In the genomic region with DNA sequence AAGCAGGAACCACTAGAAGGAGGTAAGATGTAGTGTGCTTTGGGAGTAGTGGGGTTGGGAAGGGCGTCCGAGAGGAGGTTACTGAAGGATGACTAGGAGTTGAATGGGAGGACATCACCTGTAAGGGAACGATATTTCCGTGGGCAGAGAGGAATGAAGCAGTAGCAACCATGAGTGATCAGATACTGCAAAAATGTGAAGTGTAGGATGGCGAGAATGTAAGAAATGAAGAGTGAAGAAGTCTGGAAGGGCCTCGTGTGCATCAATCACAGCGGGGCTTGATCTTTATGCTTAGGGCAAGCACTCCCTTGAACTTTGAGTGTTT, we compare ENCODE assay signal across 9 cellular contexts. TPM values are rescaled to one million over a fixed set of nuclear protein-coding genes. Genes with fewer than 3 reads are reported as not detected.
A peak's percentile ranks its signal among the peaks of the same experiment; 100 is the strongest.
DNase-seq lines count a peak whose midpoint lies in the region; FAIRE-seq and TF ChIP-seq lines count a peak whose summit lies in the region.
"Had no signal": no experiment of that assay in that cellular context is flagged by ENCODE, and none has a peak within 500 bp of the region (broad histone marks: within the 10 kb centered on the region; RNA-seq: fewer than 3 reads in every experiment).

No MANE protein-coding gene starts in this region.

- H3K9me1 ChIP-seq in endothelial cell of umbilical vein (replicated peaks; ENCODE audit: control insufficient read depth, extremely low read depth, insufficient read depth, low read length): no peaks in the 10 kb centered on the region

- no peak overlapping the region for H3K4me3 Mint-ChIP-seq in type B pancreatic cell

- H2BK5ac ChIP-seq in trophoblast cell (ENCODE audit: low read depth, low read length, poor library complexity): peak overlapping the region; percentile 98

- no peak for FAIRE-seq in endothelial cell of umbilical vein (lab: Jason Lieb, UNC)
- FAIRE-seq: colon had no signal

- peaks cover 4% of the 10 kb centered on the region for H4K20me1 ChIP-seq in endothelial cell of umbilical vein (replicated peaks; ENCODE audit: control insufficient read depth, extremely low read depth, insufficient read depth, low read length)

- H3K27me3 Mint-ChIP-seq in type B pancreatic cell: no peaks in the 10 kb centered on the region

- peak overlapping the region; percentile 68 for H4K12ac ChIP-seq in trophoblast cell (ENCODE audit: low read depth, low read length)

- H3K27me3 ChIP-seq in endothelial cell of umbilical vein (ENCODE audit: control insufficient read depth in 2 of 2, insufficient read depth in 2 of 2, low read length in 2 of 2) (no peaks in the 10 kb centered on the region), trophoblast cell (ENCODE audit: insufficient read depth, low read length) (no peaks in the 10 kb centered on the region)

- H3K79me1 ChIP-seq in trophoblast cell (ENCODE audit: low read length): peaks cover 14% of the 10 kb centered on the region

- no peak for TF ChIP-seq CTCF in LNCaP clone FGC (IDR thresholded peaks at IDR 0.05; ENCODE audit: control insufficient read depth, extremely low read depth, insufficient read depth)
- no peak for TF ChIP-seq CTCF in endothelial cell of umbilical vein (IDR thresholded peaks at IDR 0.05; ENCODE audit: extremely low read depth in 1 of 2, insufficient read depth in 1 of 2, low read depth in 1 of 2, low read length in 2 of 2)
- TF ChIP-seq CTCF in type B pancreatic cell (conservative IDR thresholded peaks at IDR 0.05): no peak

- no CpG with 5 or more reads among the region's 7 CpGs for WGBS in trophoblast cell (ENCODE audit: extremely low coverage, insufficient coverage, insufficient read length)

- H3K18ac ChIP-seq in trophoblast cell (ENCODE audit: low read length): peak overlapping the region; percentile 98

- H3K27ac ChIP-seq in endothelial cell of umbilical vein (ENCODE audit: insufficient read depth, low read depth, low read length) (peak overlapping the region; percentile 6), trophoblast cell (ENCODE audit: low read depth, low read length) (peak overlapping the region; percentile 91)

- intact Hi-C loops in endothelial cell of umbilical vein (cut with micrococcal nuclease): no loop called here

- dilution Hi-C loops in endothelial cell of umbilical vein (cut with MboI; ENCODE audit: extremely low pct_ligation_motif_present, low sequenced_read_pairs): no loop called here

- H3K9me3 ChIP-seq in endothelial cell of umbilical vein (replicated peaks; ENCODE audit: control insufficient read depth, insufficient read depth, low read length) (peaks cover 3% of the 10 kb centered on the region), trophoblast cell (ENCODE audit: insufficient read depth, low read depth, low read length) (peaks cover 4% of the 10 kb centered on the region)

- peak overlapping the region; percentile 98 for H2BK120ac ChIP-seq in trophoblast cell (ENCODE audit: insufficient read depth, low read length, poor library complexity)

- peak overlapping the region; percentile 92 for H3K4me2 ChIP-seq in endothelial cell of umbilical vein (ENCODE audit: insufficient read depth, low read length)
- H3K4me2 ChIP-seq in trophoblast cell (ENCODE audit: low read length): peak overlapping the region; percentile 74

- H3K36me3 Mint-ChIP-seq in type B pancreatic cell: peaks cover 24% of the 10 kb centered on the region

- BruUV-seq in endothelial cell of umbilical vein (replicated peaks; lab: Mats Ljungman, UMichigan): no TSS peak

- H3K36me3 ChIP-seq in endothelial cell of umbilical vein (ENCODE audit: control insufficient read depth in 2 of 2, extremely low read depth in 1 of 2, insufficient read depth in 2 of 2, low read length in 2 of 2): no peaks in the 10 kb centered on the region
- peaks cover 5 to 8% of the 10 kb centered on the region in 2 experiments for H3K36me3 ChIP-seq in trophoblast cell (ENCODE audit: control insufficient read depth in 1 of 2, insufficient read depth in 2 of 2, low read length in 2 of 2)

- H2BK12ac ChIP-seq in trophoblast cell (ENCODE audit: low read length): peak overlapping the region; percentile 55

- H3K14ac ChIP-seq in trophoblast cell (ENCODE audit: low read length): peak overlapping the region; percentile 99

- peak overlapping the region; percentile 61 for H2AK5ac ChIP-seq in trophoblast cell (ENCODE audit: low read length)

- peaks cover 37% of the 10 kb centered on the region for H3K4me1 Mint-ChIP-seq in type B pancreatic cell (ENCODE audit: unreplicated experiment)

- H3K9ac ChIP-seq in endothelial cell of umbilical vein (replicated peaks; ENCODE audit: extremely low read depth, insufficient read depth, low read length) (peak overlapping the region; percentile 76), trophoblast cell (ENCODE audit: low read length) (peak overlapping the region; percentile 91)

- H3K27ac Mint-ChIP-seq in type B pancreatic cell: no peak overlapping the region

- peak; percentile 8 for TF ChIP-seq POLR2A in endothelial cell of umbilical vein (IDR thresholded peaks at IDR 0.05; ENCODE audit: low read depth, low read length)

- peak overlapping the region; percentile 99 for H4K91ac ChIP-seq in trophoblast cell (ENCODE audit: low read depth, low read length)

- H3K23ac ChIP-seq in trophoblast cell (ENCODE audit: low read length): no peak overlapping the region

- POLR2A ChIA-PET in endothelial cell of umbilical vein (lab: Charles Lee): interaction anchor here (1.1 kb wide), 1 partner anchor 119 kb away, joined by 6 read pairs; no protein-coding TSS in a partner anchor

- peak overlapping the region; percentile 98 for H3K4me3 ChIP-seq in GM08714 (ENCODE audit: low read length)
- peak overlapping the region; percentile 77 for H3K4me3 ChIP-seq in LNCaP clone FGC (ENCODE audit: low read depth, low read length)
- H3K4me3 ChIP-seq in endothelial cell of umbilical vein (replicated peaks in 1 of 3; ENCODE audit: insufficient read depth in 1 of 3, low read depth in 1 of 3, low read length in 3 of 3): peak overlapping the region; percentile 80 to 98 (median 96)
- H3K4me3 ChIP-seq in trophoblast cell (ENCODE audit: low read depth, low read length): peak overlapping the region; percentile 88

- H3K4ac ChIP-seq in trophoblast cell (ENCODE audit: low read depth, low read length): peak overlapping the region; percentile 97

- H3K79me2 ChIP-seq in endothelial cell of umbilical vein (ENCODE audit: control insufficient read depth, insufficient read depth, low read length): peaks cover 56% of the 10 kb centered on the region
- peaks cover 23% of the 10 kb centered on the region for H3K79me2 ChIP-seq in trophoblast cell (ENCODE audit: control insufficient read depth, insufficient read depth, low read length, poor library complexity)

- H2AFZ ChIP-seq in endothelial cell of umbilical vein (ENCODE audit: low read depth, low read length) (peak overlapping the region; percentile 81), trophoblast cell (ENCODE audit: insufficient read depth, low read length, poor library complexity) (peak overlapping the region; percentile 81)

- DNase-seq in LNCaP clone FGC (ENCODE audit: low read depth): no peak
- DNase-seq in endothelial cell of umbilical vein (ENCODE audit: low read depth, low spot score): no peak
- peak; percentile 32 to 72 for DNase-seq in trophoblast cell
- DNase-seq in GDM1 (lab: John Stamatoyannopoulos, UW): no peak
- no peak for DNase-seq in effector CD8-positive, alpha-beta T cell (lab: John Stamatoyannopoulos, UW)
- DNase-seq in type B pancreatic cell (ENCODE audit: extremely low spot score, unreplicated experiment): no peak
- DNase-seq in NCI-H446 (lab: John Stamatoyannopoulos, UW): no peak

- peak overlapping the region; percentile 89 for H4K8ac ChIP-seq in trophoblast cell (ENCODE audit: low read depth, low read length)

- H3K9me3 Mint-ChIP-seq in type B pancreatic cell: peaks cover 9% of the 10 kb centered on the region

- H3K4me1 ChIP-seq in endothelial cell of umbilical vein (ENCODE audit: control insufficient read depth, extremely low read depth, insufficient read depth, low read length) (peaks cover 64% of the 10 kb centered on the region), trophoblast cell (ENCODE audit: control insufficient read depth in 1 of 2, insufficient read depth in 2 of 2, low read length in 2 of 2) (peaks cover 15 to 17% of the 10 kb centered on the region in 2 experiments)

- CTCF ChIA-PET in endothelial cell of umbilical vein (lab: Charles Lee): interaction anchor here (1.0 to 3.6 kb wide), 4 partner anchors 27 to 215 kb away, joined by 3 to 33 read pairs (median 11); a partner anchor contains a TSS

TF ChIP-seq in endothelial cell of umbilical vein, 7 proteins besides CTCF, POLR2A, EP300 and RAD21:
- TF ChIP-seq MYC (IDR thresholded peaks at IDR 0.05; ENCODE audit: low read depth, low read length) (no peak), JUN (IDR thresholded peaks at IDR 0.05; ENCODE audit: borderline replicate concordance, insufficient read depth, insufficient read length, low read depth) (no peak)

RNA-seq across cellular contexts. Expression of a gene that starts 0.6 kb away (rescaled TPM):
- 109 and 127 TPM in 2 replicates for total RNA-seq in endothelial cell of umbilical vein
- polyA plus RNA-seq in endothelial cell of umbilical vein: 69.0 and 74.3 TPM in 2 replicates
- polyA plus RNA-seq in endothelial cell of umbilical vein (2011; cell fraction: cytosol; rRNA removed): 60.4 and 61.9 TPM in 2 replicates
- 23.0 and 32.4 TPM in 2 replicates for polyA plus RNA-seq in endothelial cell of umbilical vein (2011; cell fraction: nucleus; rRNA removed)
- polyA plus RNA-seq in endothelial cell of umbilical vein (2012): 34.5 and 57.2 TPM in 2 replicates
- polyA minus RNA-seq in endothelial cell of umbilical vein: 56.1 and 58.2 TPM in 2 replicates
- polyA minus RNA-seq in endothelial cell of umbilical vein (2011; cell fraction: cytosol; rRNA and poly(A)+ RNA removed): 13.2 TPM
- 15.4 and 26.9 TPM in 2 replicates for polyA minus RNA-seq in endothelial cell of umbilical vein (2011; cell fraction: nucleus; rRNA and poly(A)+ RNA removed)
- 219 and 220 TPM in 2 replicates for polyA plus RNA-seq in trophoblast cell (2013)
- 62.0 and 68.0 TPM in 2 replicates for total RNA-seq in type B pancreatic cell (ENCODE audit: low replicate concordance)

RNA-seq across cellular contexts. Expression of a gene that starts 50.7 kb away (rescaled TPM):
- total RNA-seq in endothelial cell of umbilical vein (8.1 and 9.2 TPM in 2 replicates), type B pancreatic cell (ENCODE audit: low replicate concordance) (111 and 149 TPM in 2 replicates)
- polyA plus RNA-seq in endothelial cell of umbilical vein: 2.2 and 2.7 TPM in 2 replicates
- 2.6 and 2.7 TPM in 2 replicates for polyA plus RNA-seq in endothelial cell of umbilical vein (2011; cell fraction: cytosol; rRNA removed)
- polyA plus RNA-seq in endothelial cell of umbilical vein (2011; cell fraction: nucleus; rRNA removed): 1.1 and 1.3 TPM in 2 replicates
- polyA plus RNA-seq in endothelial cell of umbilical vein (2012): 1.4 and 1.9 TPM in 2 replicates
- polyA minus RNA-seq in endothelial cell of umbilical vein: 4.4 and 6.5 TPM in 2 replicates
- polyA minus RNA-seq in endothelial cell of umbilical vein (2011; cell fraction: cytosol; rRNA and poly(A)+ RNA removed): 2.7 TPM
- polyA minus RNA-seq in endothelial cell of umbilical vein (2011; cell fraction: nucleus; rRNA and poly(A)+ RNA removed): 0.24 and 0.58 TPM in 2 replicates
- polyA plus RNA-seq in trophoblast cell (2013): 102 and 117 TPM in 2 replicates

Comparison
In these comparisons a context has a peak if more than half of its experiments do, and no peak if none do; other contexts are left out.
1. DNase-seq: peak in trophoblast cell (2 of 2); none in LNCaP clone FGC (single experiment), endothelial cell of umbilical vein (single experiment), GDM1 (single experiment), effector CD8-positive, alpha-beta T cell (single experiment), type B pancreatic cell (single experiment) and NCI-H446 (0 of 2).
2. RNA of a gene that starts 50.7 kb away (total RNA-seq): 111 to 149 TPM in type B pancreatic cell; 8.1 to 9.2 TPM in endothelial cell of umbilical vein; every median in the first group is over 10 times any median in the second.
3. Peak in every context shown above with its lines, with median percentiles within 50 percentile points of each other: H3K4me3 ChIP-seq.